In the genomic region with DNA sequence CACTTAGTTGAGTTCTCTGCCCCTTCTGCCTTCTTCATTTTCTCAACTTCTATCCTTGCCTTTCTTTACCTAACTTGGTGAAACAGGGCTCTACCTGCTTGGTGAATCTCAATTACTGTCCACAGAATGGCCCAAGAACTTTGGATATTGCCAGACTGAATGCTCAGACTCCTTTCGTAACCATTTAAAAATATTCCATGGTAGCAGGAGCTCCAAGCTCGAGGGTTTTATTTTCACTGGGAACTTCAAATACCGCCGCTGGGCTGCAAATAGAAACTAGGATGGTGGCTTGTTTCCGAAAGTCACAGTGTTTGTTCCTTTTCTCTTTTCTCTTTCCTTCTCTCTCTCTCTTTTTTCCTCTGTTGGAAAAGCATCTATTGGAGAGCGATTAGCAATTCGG, we compare ENCODE assay signal across 29 cellular contexts. TPM values are rescaled to one million over a fixed set of nuclear protein-coding genes. Genes with fewer than 3 reads are reported as not detected.
"Had no signal": no experiment of that assay in that cellular context is flagged by ENCODE, and none has a peak within 500 bp of the region (broad histone marks: within the 10 kb centered on the region; RNA-seq: fewer than 3 reads in every experiment).

No MANE protein-coding gene starts in this region.

- H2AFZ ChIP-seq: hepatocyte had no signal

- H3K27ac ChIP-seq: colonic mucosa, epithelial cell of prostate, gastroesophageal sphincter, hepatocyte, pancreas, right lobe of liver had no signal

- H3K9me3 Mint-ChIP-seq: central memory CD8-positive, alpha-beta T cell; dendritic cell treated with granulocyte-macrophage colony-stimulating factor and Interleukin-4, amounts not matched to agents 40 ng/mL and 50 ng/mL, for 4 days; endodermal cell; memory B cell; stimulated activated naive CD8-positive, alpha-beta T cell treated with anti-CD3 and anti-CD28 coated beads, Interleukin-15, amount 100 ng/mL, for 72 hours had no signal

- H3K36me3 ChIP-seq: colonic mucosa, gastroesophageal sphincter, heart left ventricle, pancreas, right lobe of liver had no signal

- H3K4me3 ChIP-seq: colonic mucosa, gastroesophageal sphincter, heart left ventricle, hepatocyte, lung, mucosa of descending colon, pancreas, right lobe of liver, smooth muscle cell had no signal

- ATAC-seq: esophagus mucosa; gastroesophageal sphincter; heart left ventricle; left lobe of liver; mucosa of descending colon; pancreas; right lobe of liver; stimulated activated naive CD8-positive, alpha-beta T cell treated with anti-CD3 and anti-CD28 coated beads, Interleukin-15, amount 100 ng/mL, for 72 hours had no signal

- H3K9me3 ChIP-seq: colonic mucosa, gastroesophageal sphincter, heart left ventricle, mucosa of descending colon, pancreas, right lobe of liver had no signal

- H3K4me2 ChIP-seq: hepatocyte, smooth muscle cell had no signal

- H3K79me2 ChIP-seq: hepatocyte had no signal

- DNase-seq: colonic mucosa; effector CD8-positive, alpha-beta T cell; foreskin fibroblast; heart left ventricle; kidney; mucosa of descending colon; naive B cell; occipital lobe; pancreas; right lobe of liver; stimulated activated CD4-positive, alpha-beta T cell treated with anti-CD3 and anti-CD28 coated beads, Interleukin-12 subunit alpha, Interleukin-12 subunit beta, amount 100 ng/mL, for 4 hours; stimulated activated CD4-positive, alpha-beta T cell treated with anti-CD3 and anti-CD28 coated beads, Interleukin-1b, Interleukin-23, amount 100 ng/mL, for 48 hours; stimulated activated CD4-positive, alpha-beta T cell treated with anti-CD3 and anti-CD28 coated beads, Interleukin-4, amount 100 ng/mL, for 1 hour; stimulated activated CD8-positive, alpha-beta memory T cell treated with anti-CD3 and anti-CD28 coated beads, Interleukin-4, amount 100 ng/mL, for 48 hours; stimulated activated naive CD4-positive, alpha-beta T cell; stimulated activated naive CD8-positive, alpha-beta T cell treated with anti-CD3 and anti-CD28 coated beads, Interleukin-15, amount 100 ng/mL, for 72 hours; trophoblast cell had no signal

- H3K36me3 Mint-ChIP-seq: memory B cell, naive B cell had no signal

- H3K4me1 Mint-ChIP-seq: central memory CD8-positive, alpha-beta T cell; memory B cell; naive B cell; stimulated activated naive CD8-positive, alpha-beta T cell treated with anti-CD3 and anti-CD28 coated beads, Interleukin-15, amount 100 ng/mL, for 72 hours had no signal

- H3K4me3 Mint-ChIP-seq: central memory CD8-positive, alpha-beta T cell; dendritic cell treated with granulocyte-macrophage colony-stimulating factor and Interleukin-4, amounts not matched to agents 40 ng/mL and 50 ng/mL, for 4 days; endodermal cell; memory B cell; naive B cell; stimulated activated naive CD8-positive, alpha-beta T cell treated with anti-CD3 and anti-CD28 coated beads, Interleukin-15, amount 100 ng/mL, for 72 hours had no signal

- H3K4me1 ChIP-seq: colonic mucosa, pancreas had no signal

- H3K27ac Mint-ChIP-seq: dendritic cell treated with granulocyte-macrophage colony-stimulating factor and Interleukin-4, amounts not matched to agents 40 ng/mL and 50 ng/mL, for 4 days; endodermal cell; memory B cell; naive B cell; stimulated activated naive CD8-positive, alpha-beta T cell treated with anti-CD3 and anti-CD28 coated beads, Interleukin-15, amount 100 ng/mL, for 72 hours had no signal

- H3K27me3 ChIP-seq: colonic mucosa, gastroesophageal sphincter, hepatocyte, pancreas, right lobe of liver had no signal

RNA-seq across cellular contexts. Expression of gene TMEM100, which starts 13.2 kb away (rescaled TPM):
- polyA plus RNA-seq: neural cell had no signal
